9 cellular contexts compared by ENCODE assay signal in the genomic region with DNA sequence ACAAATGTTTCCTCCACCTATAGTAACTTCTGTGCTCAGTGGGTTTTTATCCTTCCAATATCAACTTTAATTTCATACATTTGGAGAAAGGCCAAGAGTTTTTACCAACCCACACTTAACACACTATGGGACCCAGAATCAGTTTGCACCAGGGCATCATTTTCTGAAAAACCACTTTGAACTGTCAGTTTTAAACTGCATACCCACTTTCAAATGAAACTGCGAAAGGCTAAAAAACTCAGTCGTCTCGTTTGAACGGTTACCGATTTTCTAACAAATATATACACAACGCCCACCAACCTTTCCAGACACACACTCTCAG. TPM values are rescaled to one million over a fixed set of nuclear protein-coding genes. Genes with fewer than 3 reads are reported as not detected.
DNase-seq lines count a peak whose midpoint lies in the region; ATAC-seq and TF ChIP-seq lines count a peak whose summit lies in the region.
"Had no signal": no experiment of that assay in that cellular context is flagged by ENCODE, and none has a peak within 500 bp of the region (broad histone marks: within the 10 kb centered on the region; RNA-seq: fewer than 3 reads in every experiment).

No MANE protein-coding gene starts in this region.

- no peak for TF ChIP-seq CTCF in activated B cell treated with CpG ODN at 0.5 μM for 24 hours (IDR thresholded peaks at IDR 0.05)
- no peak for TF ChIP-seq CTCF in thoracic aorta (IDR thresholded peaks at IDR 0.05)

- intact Hi-C loops in activated B cell treated with CpG ODN at 0.5 μM for 24 hours (cut with micrococcal nuclease), result no loop called here

- POLR2A ChIA-PET in activated B cell treated with CpG ODN at 0.5 μM for 24 hours (lab: Charles Lee), result no interaction called here

- ATAC-seq in activated T-cell treated with anti-CD3 and anti-CD28 coated beads, Interleukin-2, amount 50 U/mL, for 72 hours (replicated peaks in 1 of 2), result no peak
- ATAC-seq in activated B cell treated with CpG ODN at 0.5 μM for 24 hours (ENCODE audit: low read depth), result no peak
- ATAC-seq in thoracic aorta (ENCODE audit: insufficient number of reproducible peaks, low FRiP score, low read depth), result no peak
- no peak for ATAC-seq in HG03457 (IDR thresholded peaks at IDR 0.05; ENCODE audit: unreplicated experiment)
- no peak for ATAC-seq in HG02981 (IDR thresholded peaks at IDR 0.05; ENCODE audit: unreplicated experiment)

- no peak overlapping the region for H3K9ac ChIP-seq in iPS-18a (ENCODE audit: low read length)

- DNase-seq in activated T-cell treated with anti-CD3 and anti-CD28 coated beads, Interleukin-2, amount 50 U/mL, for 72 hours, result no peak
- no peak for DNase-seq in activated T-cell treated with anti-CD3 and anti-CD28 coated beads, Interleukin-2, amount 50 U/mL, for 48 hours
- no peak for DNase-seq in activated B cell treated with CpG ODN at 0.5 μM for 24 hours
- no peak for DNase-seq in thoracic aorta (ENCODE audit: low spot score)
- DNase-seq in NCI-H1048 (lab: John Stamatoyannopoulos, UW), result no peak
- DNase-seq: DND-41 had no signal

- H3K36me3 ChIP-seq in iPS-18a (ENCODE audit: control insufficient read depth, low read depth, low read length) (no peaks in the 10 kb centered on the region), thoracic aorta (no peaks in the 10 kb centered on the region)

- H3K4me3 ChIP-seq in iPS-18a (ENCODE audit: low read length), result peak overlapping the region; percentile 58
- H3K4me3 ChIP-seq in thoracic aorta, result peak overlapping the region; percentile 80

- H3K4me1 ChIP-seq in iPS-18a (ENCODE audit: control insufficient read depth, low read depth, low read length), result peaks cover 18% of the 10 kb centered on the region
- H3K4me1 ChIP-seq in thoracic aorta (ENCODE audit: control insufficient read depth in 1 of 2, low read depth in 2 of 2), result no peaks in the 10 kb centered on the region

- H3K27me3 ChIP-seq in iPS-18a (ENCODE audit: control insufficient read depth, insufficient read depth, low read length), result peaks cover 34% of the 10 kb centered on the region
- no peaks in the 10 kb centered on the region for H3K27me3 ChIP-seq in thoracic aorta (replicated peaks; ENCODE audit: insufficient read depth)

- peaks cover 15% of the 10 kb centered on the region for H3K4me1 Mint-ChIP-seq in activated T-cell treated with anti-CD3 and anti-CD28 coated beads, Interleukin-2, amount 50 U/mL, for 72 hours (ENCODE audit: low read depth)
- H3K4me1 Mint-ChIP-seq in activated B cell treated with CpG ODN at 0.5 μM for 24 hours, result peaks cover 13% of the 10 kb centered on the region

- CTCF ChIA-PET in activated B cell treated with CpG ODN at 0.5 μM for 24 hours (lab: Charles Lee), result no interaction called here

- H3K27ac Mint-ChIP-seq in activated T-cell treated with anti-CD3 and anti-CD28 coated beads, Interleukin-2, amount 50 U/mL, for 72 hours, result no peak overlapping the region
- no peak overlapping the region for H3K27ac Mint-ChIP-seq in activated B cell treated with CpG ODN at 0.5 μM for 24 hours

- peaks cover 0 to under 1% of the 10 kb centered on the region in 2 donors for H3K9me3 Mint-ChIP-seq in activated T-cell treated with anti-CD3 and anti-CD28 coated beads, Interleukin-2, amount 50 U/mL, for 72 hours
- no peaks in the 10 kb centered on the region for H3K9me3 Mint-ChIP-seq in activated B cell treated with CpG ODN at 0.5 μM for 24 hours

- peak overlapping the region; percentile 80 to 84 for H3K4me3 Mint-ChIP-seq in activated T-cell treated with anti-CD3 and anti-CD28 coated beads, Interleukin-2, amount 50 U/mL, for 72 hours
- H3K4me3 Mint-ChIP-seq in activated B cell treated with CpG ODN at 0.5 μM for 24 hours, result peak overlapping the region; percentile 68

- H3K27me3 Mint-ChIP-seq in activated T-cell treated with anti-CD3 and anti-CD28 coated beads, Interleukin-2, amount 50 U/mL, for 72 hours (ENCODE audit: low read depth), result peaks cover 28% of the 10 kb centered on the region
- peaks cover 8% of the 10 kb centered on the region for H3K27me3 Mint-ChIP-seq in activated B cell treated with CpG ODN at 0.5 μM for 24 hours

- H3K9me3 ChIP-seq in iPS-18a (ENCODE audit: control insufficient read depth, low read depth, low read length) (no peaks in the 10 kb centered on the region), thoracic aorta (no peaks in the 10 kb centered on the region)

- no peak overlapping the region for H3K27ac ChIP-seq in iPS-18a (ENCODE audit: low read length)
- H3K27ac ChIP-seq in thoracic aorta, result no peak overlapping the region

- H3K36me3 Mint-ChIP-seq in activated T-cell treated with anti-CD3 and anti-CD28 coated beads, Interleukin-2, amount 50 U/mL, for 72 hours (ENCODE audit: insufficient read depth in 2 of 2), result no peaks in the 10 kb centered on the region
- no peaks in the 10 kb centered on the region for H3K36me3 Mint-ChIP-seq in activated B cell treated with CpG ODN at 0.5 μM for 24 hours (ENCODE audit: low read depth)

RNA-seq across cellular contexts. Expression of a gene that starts 0.4 kb away (rescaled TPM):
- 1 to 10 TPM in 1 of 2 donors, under 1 TPM in 1; 0.28 to 2.3 TPM for total RNA-seq in activated T-cell treated with anti-CD3 and anti-CD28 coated beads, Interleukin-2, amount 50 U/mL, for 72 hours
- total RNA-seq in activated B cell treated with CpG ODN at 0.5 μM for 24 hours (0.13 and 0.20 TPM in 2 replicates), thoracic aorta (1 to 10 TPM; 2.4 to 7.3 TPM)
